Comparison of ENCODE assay signal across 1 cellular context in genomic region chr15:78105541-78106241, GRCh38.
TF ChIP-seq lines count a peak whose summit lies in the region.

No MANE protein-coding gene starts in this region.

TF ChIP-seq in endothelial cell of umbilical vein, 7 proteins besides CTCF, POLR2A, EP300 and RAD21 (continued from another document):
- peak; percentile 66 for TF ChIP-seq POLR2AphosphoS5 (IDR thresholded peaks at IDR 0.05; ENCODE audit: insufficient read depth, low read depth, low read length)
